In genomic region chr13:49569993-49570689, GRCh38 we compare ENCODE assay signal across 17 cellular contexts. TPM values are rescaled to one million over a fixed set of nuclear protein-coding genes. Genes with fewer than 3 reads are reported as not detected.
A peak's percentile ranks its signal among the peaks of the same experiment; 100 is the strongest.
DNase-seq lines count a peak whose midpoint lies in the region; ATAC-seq and TF ChIP-seq lines count a peak whose summit lies in the region.
"Had no signal": no experiment of that assay in that cellular context is flagged by ENCODE, and none has a peak within 500 bp of the region (broad histone marks: within the 10 kb centered on the region; RNA-seq: fewer than 3 reads in every experiment).

No MANE protein-coding gene starts in this region.

- DNase-seq in NCI-H146 (lab: John Stamatoyannopoulos, UW): peak; percentile 47
- DNase-seq in NCI-H146 treated with DMSO at 0.1 percent for 48 hours (lab: John Stamatoyannopoulos, UW; ENCODE audit: unreplicated experiment): no peak
- DNase-seq in H4 (ENCODE audit: low spot score): peak; percentile 4
- no peak for DNase-seq in activated CD8-positive, alpha-beta T cell treated with anti-CD3 and anti-CD28 coated beads, Interleukin-2, amount 10 ng/mL, durations not matched to agents 7 days and 5 days
- DNase-seq in iris pigment epithelial cell (ENCODE audit: low read depth): peak; percentile 34
- DNase-seq in sciatic nerve (ENCODE audit: low spot score): no peak
- DNase-seq in heart right ventricle: no peak
- no peak for DNase-seq in GOT3 (lab: John Stamatoyannopoulos, UW)
- DNase-seq: activated CD4-positive, alpha-beta T cell treated with anti-CD3 and anti-CD28 coated beads, Interleukin-2, amount 50 U/mL, for 1 hour; DMS53; esophagus squamous epithelium; immature natural killer cell; KBM-7; NCI-H446; spleen; stimulated activated CD8-positive, alpha-beta memory T cell treated with anti-CD3 and anti-CD28 coated beads, Interleukin-4, amount 100 ng/mL, for 48 hours had no signal

- H3K9me3 ChIP-seq in heart right ventricle: no peaks in the 10 kb centered on the region
- H3K9me3 ChIP-seq: esophagus squamous epithelium, spleen had no signal

- POLR2A ChIA-PET in activated CD8-positive, alpha-beta T cell treated with anti-CD3 and anti-CD28 coated beads, Interleukin-2, amount 10 ng/mL, durations not matched to agents 7 days and 5 days (lab: Charles Lee): interaction anchor here (0.9 to 1.8 kb wide), 2 partner anchors 15 to 74 kb away, joined by 3 to 5 read pairs; partner anchors contain the start of genes PHF11 and RCBTB1

- H3K4me1 ChIP-seq in heart right ventricle: peaks cover 0 to 10% (median 0%) of the 10 kb centered on the region in 9 donors

- no peak for TF ChIP-seq CTCF in heart right ventricle (IDR thresholded peaks at IDR 0.05)

- no peak overlapping the region for H3K27ac ChIP-seq in heart right ventricle
- H3K27ac ChIP-seq: spleen had no signal

- H3K4me3 ChIP-seq in heart right ventricle: no peak overlapping the region
- H3K4me3 ChIP-seq: esophagus squamous epithelium, spleen had no signal

- intact Hi-C loops in sciatic nerve (cut with DNase I): no loop called here
- intact Hi-C loops in heart right ventricle (cut with DNase I): no loop called here

- H3K27me3 Mint-ChIP-seq in activated CD8-positive, alpha-beta T cell treated with anti-CD3 and anti-CD28 coated beads, Interleukin-2, amount 10 ng/mL, durations not matched to agents 7 days and 5 days (ENCODE audit: low read depth): no peaks in the 10 kb centered on the region

- ATAC-seq in activated CD8-positive, alpha-beta T cell treated with anti-CD3 and anti-CD28 coated beads, Interleukin-2, amount 10 ng/mL, durations not matched to agents 7 days and 5 days: peak; percentile 53
- ATAC-seq in sciatic nerve: no peak
- ATAC-seq in heart right ventricle: no peak

- no peaks in the 10 kb centered on the region for H3K27me3 ChIP-seq in heart right ventricle
- H3K27me3 ChIP-seq: spleen had no signal

- WGBS in heart right ventricle, 2 donors: 94 to 97% methylated on average over 1 of the region's 1 CpG

- peaks cover 23% of the 10 kb centered on the region for H3K4me1 Mint-ChIP-seq in activated CD8-positive, alpha-beta T cell treated with anti-CD3 and anti-CD28 coated beads, Interleukin-2, amount 10 ng/mL, durations not matched to agents 7 days and 5 days (ENCODE audit: low read depth)
- H3K4me1 Mint-ChIP-seq: nephron had no signal

- H3K9me3 Mint-ChIP-seq in activated CD8-positive, alpha-beta T cell treated with anti-CD3 and anti-CD28 coated beads, Interleukin-2, amount 10 ng/mL, durations not matched to agents 7 days and 5 days (ENCODE audit: insufficient read depth): no peaks in the 10 kb centered on the region
- H3K9me3 Mint-ChIP-seq: immature natural killer cell had no signal

- peaks cover 21% of the 10 kb centered on the region for H3K36me3 Mint-ChIP-seq in activated CD8-positive, alpha-beta T cell treated with anti-CD3 and anti-CD28 coated beads, Interleukin-2, amount 10 ng/mL, durations not matched to agents 7 days and 5 days (ENCODE audit: low read depth)

- peak overlapping the region; percentile 71 for H3K27ac Mint-ChIP-seq in activated CD8-positive, alpha-beta T cell treated with anti-CD3 and anti-CD28 coated beads, Interleukin-2, amount 10 ng/mL, durations not matched to agents 7 days and 5 days
- H3K27ac Mint-ChIP-seq: nephron had no signal

- H3K4me3 Mint-ChIP-seq in activated CD8-positive, alpha-beta T cell treated with anti-CD3 and anti-CD28 coated beads, Interleukin-2, amount 10 ng/mL, durations not matched to agents 7 days and 5 days: no peak overlapping the region
- H3K4me3 Mint-ChIP-seq: immature natural killer cell, nephron had no signal

- H3K36me3 ChIP-seq in heart right ventricle: peaks cover 0 to 20% (median 4%) of the 10 kb centered on the region in 9 donors

- CTCF ChIA-PET in activated CD8-positive, alpha-beta T cell treated with anti-CD3 and anti-CD28 coated beads, Interleukin-2, amount 10 ng/mL, durations not matched to agents 7 days and 5 days (lab: Charles Lee): interaction anchor here (1.0 to 1.1 kb wide), 2 partner anchors 9 to 16 kb away, joined by 4 read pairs; no protein-coding TSS in a partner anchor

RNA-seq across cellular contexts. Expression of gene RCBTB1, which starts 15.2 kb away (rescaled TPM):
- total RNA-seq in H4 (2014; rRNA removed; shearing (Covaris generic)): 8.4 and 10.8 TPM in 2 replicates
- 10 to 100 TPM; 18.6 to 19.3 TPM for total RNA-seq in activated CD8-positive, alpha-beta T cell treated with anti-CD3 and anti-CD28 coated beads, Interleukin-2, amount 10 ng/mL, durations not matched to agents 7 days and 5 days
- total RNA-seq in sciatic nerve (18.9 TPM), heart right ventricle (10 to 100 TPM; 12.9 to 23.5 (median 18.7) TPM)
- 10 to 100 TPM in 1 of 2 donors, 1 to 10 TPM in 1; 6.1 to 16.8 TPM for polyA plus RNA-seq in heart right ventricle

RNA-seq across cellular contexts. Expression of gene ARL11, which starts 58.2 kb away (rescaled TPM):
- not detected in 2 replicates for total RNA-seq in H4 (2014; rRNA removed; shearing (Covaris generic))
- total RNA-seq in activated CD8-positive, alpha-beta T cell treated with anti-CD3 and anti-CD28 coated beads, Interleukin-2, amount 10 ng/mL, durations not matched to agents 7 days and 5 days: 1 to 10 TPM; 1.9 TPM
- total RNA-seq in sciatic nerve (1.1 TPM), heart right ventricle (1 to 10 TPM in 1 of 10 donors, under 1 TPM in 9; 0.09 to 1.1 (median 0.23) TPM)
- under 1 TPM; 0.20 to 0.59 TPM for polyA plus RNA-seq in heart right ventricle

Comparison
In these comparisons a context has a peak if more than half of its experiments do, and no peak if none do; other contexts are left out.
1. DNase-seq: peak in NCI-H146 (single experiment), H4 (single experiment) and iris pigment epithelial cell (single experiment); none in NCI-H146 treated with DMSO at 0.1 percent for 48 hours (single experiment), activated CD8-positive, alpha-beta T cell treated with anti-CD3 and anti-CD28 coated beads, Interleukin-2, amount 10 ng/mL, durations not matched to agents 7 days and 5 days (single experiment), sciatic nerve (single experiment), heart right ventricle (0 of 2) and GOT3 (single experiment).